Comparison of ENCODE assay signal across 35 cellular contexts in the genomic region with DNA sequence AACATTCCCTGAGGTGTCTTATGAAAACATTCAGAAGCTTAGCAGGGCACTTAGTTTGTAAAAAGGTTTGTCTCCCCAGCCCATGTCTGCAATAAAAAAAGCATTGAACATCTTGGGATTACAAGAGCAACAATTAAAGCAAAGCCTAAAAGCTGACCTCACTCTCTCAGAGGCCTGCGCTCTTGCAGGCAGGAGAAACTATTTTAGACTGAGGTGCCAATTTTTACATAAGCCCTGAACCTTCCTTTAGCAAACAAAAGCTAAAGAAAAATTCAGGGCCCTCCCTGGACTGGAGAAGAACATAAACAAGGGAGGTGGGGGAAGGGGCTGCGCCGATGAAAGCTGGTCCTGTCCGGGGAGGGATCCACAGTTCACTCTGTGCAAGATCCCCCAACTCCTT.
"Had no signal": no experiment of that assay in that cellular context is flagged by ENCODE, and none has a peak within 500 bp of the region (broad histone marks: within the 10 kb centered on the region; RNA-seq: fewer than 3 reads in every experiment).

No MANE protein-coding gene starts in this region.

- H3K4me3 Mint-ChIP-seq: activated B cell treated with CpG ODN at 0.5 μM for 24 hours; activated CD4-positive, alpha-beta memory T cell treated with anti-CD3 and anti-CD28 coated beads for 36 hours; activated CD4-positive, alpha-beta T cell treated with anti-CD3 and anti-CD28 coated beads, Interleukin-2, amount 10 ng/mL, durations not matched to agents 24 days and 14 days; activated CD8-positive, alpha-beta T cell treated with anti-CD3 and anti-CD28 coated beads for 36 hours; activated naive CD4-positive, alpha-beta T cell treated with anti-CD3 and anti-CD28 coated beads, Interleukin-2, amount 10 ng/mL, durations not matched to agents 7 days and 5 days; activated naive CD4-positive, alpha-beta T cell treated with anti-CD3 and anti-CD28 coated beads, Interleukin-2, amount 50 U/mL, for 24 hours; activated naive CD8-positive, alpha-beta T cell; activated naive CD8-positive, alpha-beta T cell treated with anti-CD3 and anti-CD28 coated beads, Interleukin-2, amount 10 ng/mL, durations not matched to agents 7 days and 5 days; activated naive CD8-positive, alpha-beta T cell treated with anti-CD3 and anti-CD28 coated beads, Interleukin-2, amount 50 U/mL, for 24 hours; brain; central memory CD8-positive, alpha-beta T cell; T-helper 1 cell treated with Interleukin-12 subunit alpha and Interleukin-12 subunit beta and Interleukin-4 antibody, amounts not matched to agents 30 μg/mL and 1 μg/mL, for 36 hours; T-helper 2 cell treated with Interferon-gamma antibody and Interleukin-4, amounts not matched to agents 5 μg/mL and 100 μg/mL, for 36 hours had no signal

- H3K4me1 ChIP-seq: ascending aorta had no signal

- H3K36me3 ChIP-seq: ascending aorta, cardiac muscle cell had no signal

- H3K4me3 ChIP-seq: ascending aorta, cardiac muscle cell had no signal

- H3K36me3 Mint-ChIP-seq: activated CD4-positive, alpha-beta memory T cell treated with anti-CD3 and anti-CD28 coated beads for 36 hours; activated naive CD4-positive, alpha-beta T cell treated with anti-CD3 and anti-CD28 coated beads, Interleukin-2, amount 10 ng/mL, durations not matched to agents 7 days and 5 days; activated naive CD4-positive, alpha-beta T cell treated with anti-CD3 and anti-CD28 coated beads, Interleukin-2, amount 50 U/mL, for 24 hours; activated naive CD8-positive, alpha-beta T cell; activated naive CD8-positive, alpha-beta T cell treated with anti-CD3 and anti-CD28 coated beads, Interleukin-2, amount 10 ng/mL, durations not matched to agents 7 days and 5 days; brain had no signal

- H3K27me3 Mint-ChIP-seq: activated B cell treated with CpG ODN at 0.5 μM for 24 hours; activated CD4-positive, alpha-beta T cell treated with anti-CD3 and anti-CD28 coated beads, Interleukin-2, amount 10 ng/mL, durations not matched to agents 24 days and 14 days; brain; central memory CD8-positive, alpha-beta T cell had no signal

- H3K27ac Mint-ChIP-seq: activated B cell treated with CpG ODN at 0.5 μM for 24 hours; activated CD4-positive, alpha-beta memory T cell treated with anti-CD3 and anti-CD28 coated beads for 36 hours; activated CD4-positive, alpha-beta T cell treated with anti-CD3 and anti-CD28 coated beads, Interleukin-2, amount 10 ng/mL, durations not matched to agents 24 days and 14 days; activated CD8-positive, alpha-beta T cell treated with anti-CD3 and anti-CD28 coated beads for 36 hours; activated naive CD4-positive, alpha-beta T cell treated with anti-CD3 and anti-CD28 coated beads, Interleukin-2, amount 10 ng/mL, durations not matched to agents 7 days and 5 days; activated naive CD4-positive, alpha-beta T cell treated with anti-CD3 and anti-CD28 coated beads, Interleukin-2, amount 50 U/mL, for 24 hours; activated naive CD8-positive, alpha-beta T cell; activated naive CD8-positive, alpha-beta T cell treated with anti-CD3 and anti-CD28 coated beads, Interleukin-2, amount 10 ng/mL, durations not matched to agents 7 days and 5 days; activated naive CD8-positive, alpha-beta T cell treated with anti-CD3 and anti-CD28 coated beads, Interleukin-2, amount 50 U/mL, for 24 hours; activated T-helper 2 cell treated with anti-CD3 and anti-CD28 coated beads, Interferon-gamma antibody, Interleukin-2, Interleukin-4, amounts not matched to agents 10 μg/mL and 5 μg/mL and 100 μg/mL, durations not matched to agents 14 hours and 24 hours and 36 hours; brain; T-helper 1 cell treated with Interleukin-12 subunit alpha and Interleukin-12 subunit beta and Interleukin-4 antibody, amounts not matched to agents 30 μg/mL and 1 μg/mL, for 36 hours; T-helper 2 cell treated with Interferon-gamma antibody and Interleukin-4, amounts not matched to agents 5 μg/mL and 100 μg/mL, for 36 hours had no signal

- H3K9me3 ChIP-seq: ascending aorta had no signal

- ATAC-seq: activated CD8-positive, alpha-beta T cell treated with anti-CD3 and anti-CD28 coated beads for 36 hours; activated naive CD8-positive, alpha-beta T cell treated with anti-CD3 and anti-CD28 coated beads, Interleukin-2, amount 50 U/mL, for 24 hours had no signal

- H3K4me1 Mint-ChIP-seq: activated B cell treated with CpG ODN at 0.5 μM for 24 hours; activated CD4-positive, alpha-beta T cell treated with anti-CD3 and anti-CD28 coated beads, Interleukin-2, amount 10 ng/mL, durations not matched to agents 24 days and 14 days; activated naive CD4-positive, alpha-beta T cell treated with anti-CD3 and anti-CD28 coated beads, Interleukin-2, amount 10 ng/mL, durations not matched to agents 7 days and 5 days; activated naive CD4-positive, alpha-beta T cell treated with anti-CD3 and anti-CD28 coated beads, Interleukin-2, amount 50 U/mL, for 24 hours; activated naive CD8-positive, alpha-beta T cell treated with anti-CD3 and anti-CD28 coated beads, Interleukin-2, amount 10 ng/mL, durations not matched to agents 7 days and 5 days; activated naive CD8-positive, alpha-beta T cell treated with anti-CD3 and anti-CD28 coated beads, Interleukin-2, amount 50 U/mL, for 24 hours; brain; central memory CD8-positive, alpha-beta T cell had no signal

- H3K27me3 ChIP-seq: ascending aorta, cardiac muscle cell had no signal

- DNase-seq: activated B cell treated with CpG ODN at 0.5 μM for 24 hours; activated CD4-positive, alpha-beta memory T cell treated with anti-CD3 and anti-CD28 coated beads for 36 hours; activated CD4-positive, alpha-beta T cell treated with anti-CD3 and anti-CD28 coated beads for 4 hours; activated CD4-positive, alpha-beta T cell treated with anti-CD3 and anti-CD28 coated beads, Interleukin-2, amount 10 ng/mL, durations not matched to agents 24 days and 14 days; activated CD4-positive, alpha-beta T cell treated with anti-CD3 and anti-CD28 coated beads, Interleukin-2, amount 50 U/mL, for 1 hour; activated CD4-positive, alpha-beta T cell treated with anti-CD3 and anti-CD28 coated beads, Interleukin-2, amount 50 U/mL, for 4 hours; activated CD4-positive, CD25-positive, alpha-beta regulatory T cell treated with anti-CD3 and anti-CD28 coated beads, Interleukin-2, amount 50 U/mL, for 72 hours; activated CD8-positive, alpha-beta memory T cell treated with anti-CD3 and anti-CD28 coated beads, Interleukin-2, amount 50 U/mL, for 4 hours; activated CD8-positive, alpha-beta T cell treated with anti-CD3 and anti-CD28 coated beads for 36 hours; activated effector memory CD4-positive, alpha-beta T cell treated with Interleukin-2 at 50 U/mL for 16 hours; activated gamma-delta T cell; activated naive CD4-positive, alpha-beta T cell treated with anti-CD3 and anti-CD28 coated beads, Interleukin-2, amount 10 ng/mL, durations not matched to agents 7 days and 5 days; activated naive CD4-positive, alpha-beta T cell treated with Interleukin-2 at 50 U/mL for 16 hours; activated naive CD8-positive, alpha-beta T cell treated with anti-CD3 and anti-CD28 coated beads, Interleukin-2, amount 10 ng/mL, durations not matched to agents 7 days and 5 days; activated naive CD8-positive, alpha-beta T cell treated with anti-CD3 and anti-CD28 coated beads, Interleukin-2, amount 50 U/mL, for 24 hours; activated T-cell treated with anti-CD3 and anti-CD28 coated beads for 4 hours; activated T-cell treated with anti-CD3 and anti-CD28 coated beads, Interleukin-2, amount 50 U/mL, for 1 hour; activated T-cell treated with anti-CD3 and anti-CD28 coated beads, Interleukin-2, amount 50 U/mL, for 48 hours; amygdala; anterior cingulate cortex; caudate nucleus; cerebellar nuclear complex; T-helper 1 cell; T-helper 2 cell; T-helper 9 cell had no signal

- H3K9me3 Mint-ChIP-seq: activated CD4-positive, alpha-beta memory T cell treated with anti-CD3 and anti-CD28 coated beads for 36 hours; activated CD8-positive, alpha-beta T cell treated with anti-CD3 and anti-CD28 coated beads for 36 hours; T-helper 2 cell treated with Interferon-gamma antibody and Interleukin-4, amounts not matched to agents 5 μg/mL and 100 μg/mL, for 36 hours had no signal

- H3K27ac ChIP-seq: ascending aorta, cardiac muscle cell, VCaP had no signal
